9 cellular contexts compared by ENCODE assay signal in genomic region chr13:91406619-91407018, GRCh38. TPM values are rescaled to one million over a fixed set of nuclear protein-coding genes. Genes with fewer than 3 reads are reported as not detected.
A peak's percentile ranks its signal among the peaks of the same experiment; 100 is the strongest.
DNase-seq lines count a peak whose midpoint lies in the region; ATAC-seq, FAIRE-seq and TF ChIP-seq lines count a peak whose summit lies in the region.
"Had no signal": no experiment of that assay in that cellular context is flagged by ENCODE, and none has a peak within 500 bp of the region (broad histone marks: within the 10 kb centered on the region; RNA-seq: fewer than 3 reads in every experiment).

No MANE protein-coding gene starts in this region.

- H3K4me3 ChIP-seq in astrocyte (ENCODE audit: insufficient read depth, low read depth, low read length) (no peak overlapping the region), lung (no peak overlapping the region)

- H4K20me1 ChIP-seq in astrocyte (ENCODE audit: insufficient read depth, low read length), result no peaks in the 10 kb centered on the region

- no peaks in the 10 kb centered on the region for H3K4me1 Mint-ChIP-seq in astrocyte (ENCODE audit: low read depth, unreplicated experiment)

- H3K9me3 ChIP-seq in astrocyte (ENCODE audit: insufficient read depth, low read depth, low read length) (no peaks in the 10 kb centered on the region), lung (ENCODE audit: control insufficient read depth in 2 of 2, insufficient read depth in 1 of 2, low read length in 1 of 2) (no peaks in the 10 kb centered on the region)

- H3K4me1 ChIP-seq in astrocyte (ENCODE audit: insufficient read depth, low read length) (no peaks in the 10 kb centered on the region), lung (ENCODE audit: control insufficient read depth in 2 of 2, insufficient read depth in 2 of 2, low read length in 2 of 2) (no peaks in the 10 kb centered on the region)

- no peaks in the 10 kb centered on the region for H3K27me3 ChIP-seq in astrocyte (ENCODE audit: insufficient read depth, low read length)
- H3K27me3 ChIP-seq in lung (ENCODE audit: control insufficient read depth, insufficient read depth), result no peaks in the 10 kb centered on the region

- peaks cover 2% of the 10 kb centered on the region for H3K9me3 Mint-ChIP-seq in astrocyte (ENCODE audit: unreplicated experiment)

- no peaks in the 10 kb centered on the region for H3K36me3 Mint-ChIP-seq in astrocyte (ENCODE audit: low read depth, unreplicated experiment)
- H3K36me3 Mint-ChIP-seq: activated naive CD8-positive, alpha-beta T cell had no signal

- ATAC-seq in GM19023 (IDR thresholded peaks at IDR 0.05; ENCODE audit: unreplicated experiment) (peak; percentile 54), HG03139 (IDR thresholded peaks at IDR 0.05; ENCODE audit: unreplicated experiment) (peak; percentile 43), lung (ENCODE audit: insufficient read depth, low FRiP score) (no peak)

- no peak for FAIRE-seq in astrocyte (lab: Jason Lieb, UNC)

- H3K4me2 ChIP-seq in astrocyte (ENCODE audit: low read length), result no peak overlapping the region

- TF ChIP-seq CTCF in astrocyte (IDR thresholded peaks at IDR 0.05; ENCODE audit: insufficient read depth, low read depth, low read length) (peak; percentile 61), lung (IDR thresholded peaks at IDR 0.05; ENCODE audit: control extremely low read depth, extremely low read depth) (peak; percentile 8)

- peaks cover 3% of the 10 kb centered on the region for H3K27me3 Mint-ChIP-seq in astrocyte (ENCODE audit: low read depth, unreplicated experiment)

- H3K9ac ChIP-seq in astrocyte (ENCODE audit: low read length), result no peak overlapping the region

- no peaks in the 10 kb centered on the region for H3K79me2 ChIP-seq in astrocyte (ENCODE audit: insufficient read depth, low read length)

- H3K27ac Mint-ChIP-seq in astrocyte (ENCODE audit: unreplicated experiment), result no peak overlapping the region
- H3K27ac Mint-ChIP-seq: activated naive CD8-positive, alpha-beta T cell had no signal

- no peak overlapping the region for H3K4me3 Mint-ChIP-seq in astrocyte (ENCODE audit: unreplicated experiment)
- H3K4me3 Mint-ChIP-seq: activated naive CD8-positive, alpha-beta T cell had no signal

- WGBS in lung, 2 donors, result 61 to 71% methylated on average over 5 of the region's 5 CpGs

- H3K27ac ChIP-seq in astrocyte (ENCODE audit: low read depth, low read length) (no peak overlapping the region), lung (ENCODE audit: low read depth in 1 of 2, low read length in 1 of 2) (no peak overlapping the region)

- DNase-seq in DMS153 (lab: John Stamatoyannopoulos, UW) (peak; percentile 5), DMS153 treated with DMSO at 0.1 percent for 48 hours (lab: John Stamatoyannopoulos, UW; ENCODE audit: unreplicated experiment) (no peak), NCI-H510A (lab: John Stamatoyannopoulos, UW) (peak; percentile 3), astrocyte (ENCODE audit: low read depth) (peak; percentile 21), lung (ENCODE audit: low spot score) (no peak), HK-2 (ENCODE audit: unreplicated experiment) (no peak)

- H3K36me3 ChIP-seq in astrocyte (ENCODE audit: insufficient read depth, low read length), result no peaks in the 10 kb centered on the region
- H3K36me3 ChIP-seq in lung (ENCODE audit: control insufficient read depth in 2 of 2, insufficient read depth in 2 of 2, low read length in 2 of 2), result no peaks in the 10 kb centered on the region

- no peak overlapping the region for H2AFZ ChIP-seq in astrocyte (ENCODE audit: low read depth, low read length)

RNA-seq across cellular contexts. Expression of gene GPC5, which starts 8.2 kb away (rescaled TPM):
- 0.67 and 1.1 TPM in 2 replicates for total RNA-seq in astrocyte
- total RNA-seq in lung, result 10 to 100 TPM in 1 of 2 donors, 1 to 10 TPM in 1; 8.1 to 37.3 TPM
- under 1 TPM; 0.55 to 0.77 TPM for polyA plus RNA-seq in lung

RNA-seq across cellular contexts. Expression of gene MIR17HG, which starts 59.1 kb away (rescaled TPM):
- total RNA-seq in astrocyte (4.2 and 6.3 TPM in 2 replicates), lung (1 to 10 TPM; 5.7 to 8.6 TPM)
- polyA plus RNA-seq in lung, result 1 to 10 TPM in 1 of 2 donors, under 1 TPM in 1; 0.60 to 8.8 TPM

Comparison
In these comparisons a context has a peak if more than half of its experiments do, and no peak if none do; other contexts are left out.
1. DNase-seq: peak in DMS153 (single experiment), NCI-H510A (single experiment) and astrocyte (single experiment); none in DMS153 treated with DMSO at 0.1 percent for 48 hours (single experiment), lung (single experiment) and HK-2 (single experiment).